ENCODE assay signal across 8 cellular contexts in the genomic region with DNA sequence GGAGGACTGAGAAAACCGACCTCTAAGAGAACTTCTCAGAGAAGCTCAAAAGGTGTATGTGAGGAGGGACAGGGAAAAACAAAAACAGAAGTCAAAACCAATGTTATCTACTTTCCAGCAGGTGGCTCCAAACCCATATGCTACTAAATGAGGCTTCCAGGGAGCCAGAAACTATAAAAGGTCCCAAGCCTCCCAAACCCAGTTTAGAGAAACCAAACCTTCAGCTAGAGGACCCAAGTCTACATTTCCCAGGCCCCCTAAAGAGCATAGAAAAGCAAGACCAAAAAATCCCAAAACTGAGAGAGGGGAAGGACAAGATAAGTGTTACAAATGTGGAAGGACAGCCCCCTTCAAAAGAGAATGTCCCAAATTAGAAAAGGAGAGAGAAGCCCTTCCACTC. TPM values are rescaled to one million over a fixed set of nuclear protein-coding genes. Genes with fewer than 3 reads are reported as not detected.
DNase-seq lines count a peak whose midpoint lies in the region; ATAC-seq and TF ChIP-seq lines count a peak whose summit lies in the region.

No MANE protein-coding gene starts in this region.

- no peak overlapping the region for H3K4me3 ChIP-seq in DOHH2 (ENCODE audit: low read length)
- H3K4me3 ChIP-seq in Peyer's patch = no peak overlapping the region
- H3K4me3 ChIP-seq in epithelial cell of esophagus (ENCODE audit: low read length) = no peak overlapping the region

- H3K4me2 ChIP-seq in DOHH2 (ENCODE audit: low read length) = no peak overlapping the region

- H3F3A ChIP-seq in DOHH2 (ENCODE audit: control insufficient read depth, insufficient read depth) = no peaks in the 10 kb centered on the region

- H3K9me3 ChIP-seq in DOHH2 (ENCODE audit: control insufficient read depth, insufficient read depth, low read length) (no peaks in the 10 kb centered on the region), Peyer's patch (no peaks in the 10 kb centered on the region)

- no peaks in the 10 kb centered on the region for H3K79me2 ChIP-seq in DOHH2 (ENCODE audit: control insufficient read depth, low read length)

- no peaks in the 10 kb centered on the region for H4K20me1 ChIP-seq in DOHH2 (ENCODE audit: control insufficient read depth, insufficient read depth, low read depth, low read length)

- no peaks in the 10 kb centered on the region for H3K9me2 ChIP-seq in DOHH2 (replicated peaks; ENCODE audit: control insufficient read depth, low read length)

- H3K27me3 ChIP-seq in DOHH2 (ENCODE audit: control insufficient read depth, low read length) (no peaks in the 10 kb centered on the region), Peyer's patch (no peaks in the 10 kb centered on the region)

- no peak for ATAC-seq in HG03571 (IDR thresholded peaks at IDR 0.05; ENCODE audit: unreplicated experiment)
- ATAC-seq in HG03025 (IDR thresholded peaks at IDR 0.05; ENCODE audit: low FRiP score, unreplicated experiment) = no peak

- H3K27ac ChIP-seq in DOHH2 (ENCODE audit: low read depth, low read length) (no peak overlapping the region), Peyer's patch (no peak overlapping the region)

- TF ChIP-seq CTCF in DOHH2 (IDR thresholded peaks at IDR 0.05; ENCODE audit: low read depth, low read length, poor library complexity, severe bottlenecking) (peak; percentile 68), Peyer's patch (IDR thresholded peaks at IDR 0.05) (peak in 5 of 6 experiments; percentile 2 to 66 (median 62)), epithelial cell of esophagus (IDR thresholded peaks at IDR 0.05; ENCODE audit: insufficient read depth, low read depth, low read length, missing control alignments) (peak; percentile 71)

- DNase-seq in HCEC 1CT (peak; percentile 20), Peyer's patch (no peak), epithelial cell of esophagus (ENCODE audit: low read depth) (peak; percentile 49), myocyte (ENCODE audit: low read depth) (peak; percentile 49)
- no peak for DNase-seq in activated naive CD4-positive, alpha-beta T cell (lab: John Stamatoyannopoulos, UW)

- H3K4me1 ChIP-seq in DOHH2 (ENCODE audit: control insufficient read depth, low read length) = no peaks in the 10 kb centered on the region
- H3K4me1 ChIP-seq in Peyer's patch = no peaks in the 10 kb centered on the region

- no peak for TF ChIP-seq POLR2A in Peyer's patch (IDR thresholded peaks at IDR 0.05)

- H3K36me3 ChIP-seq in DOHH2 (ENCODE audit: control insufficient read depth, low read length) (no peaks in the 10 kb centered on the region), Peyer's patch (no peaks in the 10 kb centered on the region)

RNA-seq across cellular contexts. Expression of gene HPR, which starts 3.7 kb away (rescaled TPM):
- total RNA-seq in Peyer's patch (not detected), myocyte (not detected in 2 replicates)
- polyA plus RNA-seq in myocyte (2012) = 0.08 TPM

RNA-seq across cellular contexts. Expression of gene HP, which starts 12.4 kb away (rescaled TPM):
- total RNA-seq in Peyer's patch = not detected
- total RNA-seq in myocyte = not detected in 2 replicates
- polyA plus RNA-seq in myocyte (2012) = 0.09 TPM

RNA-seq across cellular contexts. Expression of gene TXNL4B, which starts 26.7 kb away (rescaled TPM):
- 10 to 100 TPM in 3 of 4 donors, 1 to 10 TPM in 1; 7.2 to 40.4 (median 13.4) TPM for total RNA-seq in Peyer's patch
- 5.6 and 5.8 TPM in 2 replicates for total RNA-seq in myocyte
- 6.4 TPM for polyA plus RNA-seq in myocyte (2012)

RNA-seq across cellular contexts. Expression of gene DHX38, which starts 26.9 kb away (rescaled TPM):
- total RNA-seq in Peyer's patch = 100 to 1,000 TPM in 2 of 4 donors, 10 to 100 TPM in 2; 44.3 to 171 (median 106) TPM
- 30.5 and 40.5 TPM in 2 replicates for total RNA-seq in myocyte
- polyA plus RNA-seq in myocyte (2012) = 40.8 TPM

RNA-seq across cellular contexts. Expression of gene DHODH, which starts 58.2 kb away (rescaled TPM):
- total RNA-seq in Peyer's patch = 1 to 10 TPM in 3 of 4 donors, under 1 TPM in 1; 0.88 to 8.9 (median 5.8) TPM
- 4.2 and 6.0 TPM in 2 replicates for total RNA-seq in myocyte
- 5.1 TPM for polyA plus RNA-seq in myocyte (2012)

Comparison
In these comparisons a context has a peak if more than half of its experiments do, and no peak if none do; other contexts are left out.
1. DNase-seq: peak in HCEC 1CT (single experiment), epithelial cell of esophagus (single experiment) and myocyte (single experiment); none in Peyer's patch (0 of 3) and activated naive CD4-positive, alpha-beta T cell (0 of 4).
2. Peak in every context shown above with its lines, with median percentiles within 50 percentile points of each other: CTCF ChIP-seq.